ENCODE assay signal across 14 cellular contexts in the genomic region with DNA sequence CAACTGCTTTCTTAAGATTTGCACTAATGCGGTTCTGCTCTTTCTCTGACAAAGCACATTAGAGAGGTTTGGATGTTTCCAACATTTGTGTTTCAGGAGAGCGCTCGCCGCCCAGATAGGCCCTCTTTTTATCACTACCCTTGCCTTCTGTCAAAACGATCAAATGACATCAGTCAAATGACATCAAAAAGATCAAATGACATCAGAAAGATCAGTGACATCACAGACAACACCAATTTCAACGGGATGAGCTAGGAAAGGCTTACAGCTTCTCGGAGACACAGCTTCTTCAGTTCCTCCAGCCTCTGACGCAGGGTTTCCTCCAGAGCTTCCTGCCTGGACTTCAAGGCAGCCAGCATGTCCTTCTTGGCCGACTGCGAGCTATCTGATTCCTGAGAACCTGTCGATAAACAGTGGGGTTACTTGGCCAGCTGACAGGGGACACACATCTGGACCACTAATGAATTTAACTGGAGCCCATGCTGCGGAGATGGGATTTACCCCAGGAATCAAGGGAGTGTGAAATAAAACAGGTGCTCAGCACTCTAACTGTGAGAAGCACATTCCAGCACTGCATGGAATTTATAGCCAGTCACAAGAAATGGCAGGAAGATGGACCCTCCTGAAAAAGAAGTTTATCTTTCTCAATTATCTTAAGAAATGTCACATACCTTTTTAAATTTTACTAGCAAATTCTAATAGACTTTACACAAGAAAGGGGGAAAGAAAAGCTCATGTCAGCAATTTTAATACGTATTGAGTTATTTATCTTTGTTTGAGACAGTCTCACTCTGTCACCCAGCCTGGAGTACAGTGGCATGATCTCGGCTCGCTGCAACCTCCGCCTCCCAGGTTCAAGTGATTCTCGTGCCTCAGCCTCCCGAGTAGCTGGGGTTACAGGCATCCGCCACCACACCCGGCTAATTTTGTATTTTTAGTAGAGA.
"Had no signal": no experiment of that assay in that cellular context is flagged by ENCODE, and none has a peak within 500 bp of the region (broad histone marks: within the 10 kb centered on the region; RNA-seq: fewer than 3 reads in every experiment).

No MANE protein-coding gene starts in this region.

- H3K4me3 Mint-ChIP-seq: activated CD8-positive, alpha-beta T cell treated with anti-CD3 and anti-CD28 coated beads for 36 hours; stimulated activated naive CD8-positive, alpha-beta T cell treated with anti-CD3 and anti-CD28 coated beads, Interleukin-15, amount 100 ng/mL, for 72 hours; T-cell had no signal

- H3K9me3 Mint-ChIP-seq: activated CD8-positive, alpha-beta T cell treated with anti-CD3 and anti-CD28 coated beads for 36 hours; stimulated activated naive CD8-positive, alpha-beta T cell treated with anti-CD3 and anti-CD28 coated beads, Interleukin-15, amount 100 ng/mL, for 72 hours; T-cell had no signal

- H3K36me3 ChIP-seq: breast epithelium, WERI-Rb-1 had no signal

- H3K27me3 ChIP-seq: breast epithelium had no signal

- H3K4me1 Mint-ChIP-seq: stimulated activated naive CD8-positive, alpha-beta T cell treated with anti-CD3 and anti-CD28 coated beads, Interleukin-15, amount 100 ng/mL, for 72 hours; T-cell had no signal

- H3K4me3 ChIP-seq: breast epithelium, thoracic aorta had no signal

- ATAC-seq: activated CD8-positive, alpha-beta T cell treated with anti-CD3 and anti-CD28 coated beads for 36 hours; stimulated activated naive CD8-positive, alpha-beta T cell treated with anti-CD3 and anti-CD28 coated beads, Interleukin-15, amount 100 ng/mL, for 72 hours; T-cell had no signal

- H3K27ac Mint-ChIP-seq: activated CD8-positive, alpha-beta T cell treated with anti-CD3 and anti-CD28 coated beads for 36 hours; stimulated activated naive CD8-positive, alpha-beta T cell treated with anti-CD3 and anti-CD28 coated beads, Interleukin-15, amount 100 ng/mL, for 72 hours; T-cell had no signal

- H3K9me3 ChIP-seq: breast epithelium, thoracic aorta had no signal

- H3K27ac ChIP-seq: breast epithelium, thoracic aorta, WERI-Rb-1 had no signal

- DNase-seq: activated CD4-positive, alpha-beta T cell treated with anti-CD3 and anti-CD28 coated beads for 4 hours; activated CD8-positive, alpha-beta memory T cell treated with anti-CD3 and anti-CD28 coated beads, Interleukin-2, amount 50 U/mL, for 48 hours; activated CD8-positive, alpha-beta T cell treated with anti-CD3 and anti-CD28 coated beads for 36 hours; aorta; foreskin melanocyte; islet precursor cell; midbrain; stimulated activated CD4-positive, alpha-beta T cell treated with anti-CD3 and anti-CD28 coated beads, Interleukin-4, amount 100 ng/mL, for 4 hours; stimulated activated naive CD8-positive, alpha-beta T cell treated with anti-CD3 and anti-CD28 coated beads, Interleukin-15, amount 100 ng/mL, for 72 hours; T-cell; T1000; WERI-Rb-1 had no signal

- H3K4me1 ChIP-seq: breast epithelium had no signal
